ENCODE assay signal across 8 cellular contexts in the genomic region with DNA sequence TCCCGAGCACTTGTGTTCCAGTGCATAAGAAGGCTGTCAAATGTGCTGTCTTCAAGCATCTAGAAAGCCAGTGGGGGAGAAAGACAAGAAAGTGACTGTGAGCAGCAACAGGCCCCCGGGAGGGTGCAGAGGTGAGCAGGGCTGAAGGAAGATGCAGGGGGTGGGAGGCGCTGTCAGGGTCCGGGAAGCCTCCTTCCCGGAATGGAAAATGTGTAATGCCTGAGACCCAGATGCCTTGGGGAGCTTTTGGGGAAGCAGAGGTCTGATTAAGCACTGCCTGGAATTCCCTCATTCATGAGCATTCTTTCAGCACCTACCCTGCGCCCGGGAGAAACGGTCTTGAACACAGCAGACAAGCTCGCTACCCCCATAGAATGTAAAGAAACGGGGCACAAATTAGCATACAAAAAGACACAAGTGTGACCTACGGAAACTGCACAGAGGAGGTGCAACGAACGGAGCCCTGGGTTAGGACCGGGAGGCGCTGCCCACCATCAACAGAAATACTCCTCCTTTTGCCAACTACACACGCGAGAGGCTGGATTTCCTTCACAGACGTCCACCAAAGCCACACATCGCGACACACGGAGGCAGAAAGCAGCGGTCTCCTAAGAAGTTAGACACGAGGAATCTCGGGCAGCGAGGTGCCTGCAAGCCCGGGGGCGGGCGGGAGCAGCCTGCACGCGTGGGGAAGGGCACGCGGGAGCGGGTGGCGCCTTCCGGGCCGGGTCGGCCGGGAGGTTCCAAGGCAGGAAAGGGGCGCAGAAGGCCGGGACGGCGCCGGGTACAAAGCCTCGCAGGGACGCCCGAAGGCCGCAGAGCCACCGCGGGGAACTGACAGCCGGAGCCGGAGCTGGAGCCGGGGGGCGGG. TPM values are rescaled to one million over a fixed set of nuclear protein-coding genes. Genes with fewer than 3 reads are reported as not detected.
DNase-seq lines count a peak whose midpoint lies in the region; ATAC-seq and TF ChIP-seq lines count a peak whose summit lies in the region.

No MANE protein-coding gene starts in this region.

- DNase-seq in activated CD4-positive, CD25-positive, alpha-beta regulatory T cell treated with anti-CD3 and anti-CD28 coated beads, Interleukin-2, amount 50 U/mL, for 72 hours = peak; percentile 47
- peak; percentile 17 for DNase-seq in T-helper 2 cell treated with Interferon-gamma antibody and Interleukin-4, amounts not matched to agents 5 μg/mL and 100 μg/mL, for 36 hours (ENCODE audit: low spot score)
- DNase-seq in dedifferentiated amniotic fluid mesenchymal stem cell (ENCODE audit: extremely low spot score) (peak; percentile 48), lower leg skin (ENCODE audit: low spot score in 2 of 2) (no peak), T1000 (lab: John Stamatoyannopoulos, UW) (no peak), NCI-H1436 (lab: John Stamatoyannopoulos, UW) (no peak)
- DNase-seq in stimulated activated naive CD4-positive, alpha-beta T cell treated with Interleukin-2 at 50 U/mL for 16 hours (lab: John Stamatoyannopoulos, UW) = peak; percentile 44

- intact Hi-C loops in lower leg skin (cut with DNase I; ENCODE audit: low total_unique reads) = no loop called here

- no peaks in the 10 kb centered on the region for H3K27me3 Mint-ChIP-seq in T-helper 2 cell treated with Interferon-gamma antibody and Interleukin-4, amounts not matched to agents 5 μg/mL and 100 μg/mL, for 36 hours (ENCODE audit: low read depth)

- peak overlapping the region; percentile 84 for H3K27ac Mint-ChIP-seq in T-helper 2 cell treated with Interferon-gamma antibody and Interleukin-4, amounts not matched to agents 5 μg/mL and 100 μg/mL, for 36 hours

- H3K4me3 ChIP-seq in lower leg skin (ENCODE audit: low read depth, poor library complexity, severe bottlenecking) = peak overlapping the region; percentile 54

- H3K4me3 Mint-ChIP-seq in T-helper 2 cell treated with Interferon-gamma antibody and Interleukin-4, amounts not matched to agents 5 μg/mL and 100 μg/mL, for 36 hours = peak overlapping the region; percentile 84

- TF ChIP-seq POLR2A in lower leg skin (IDR thresholded peaks at IDR 0.05) = no peak

- peaks cover 8% of the 10 kb centered on the region for H3K36me3 Mint-ChIP-seq in T-helper 2 cell treated with Interferon-gamma antibody and Interleukin-4, amounts not matched to agents 5 μg/mL and 100 μg/mL, for 36 hours (ENCODE audit: low read depth)

- peaks cover 16% of the 10 kb centered on the region for H3K4me1 Mint-ChIP-seq in T-helper 2 cell treated with Interferon-gamma antibody and Interleukin-4, amounts not matched to agents 5 μg/mL and 100 μg/mL, for 36 hours (ENCODE audit: low read depth)

- no peak for ATAC-seq in activated CD4-positive, CD25-positive, alpha-beta regulatory T cell treated with anti-CD3 and anti-CD28 coated beads, Interleukin-2, amount 50 U/mL, for 24 hours

- H3K9me3 Mint-ChIP-seq in T-helper 2 cell treated with Interferon-gamma antibody and Interleukin-4, amounts not matched to agents 5 μg/mL and 100 μg/mL, for 36 hours = no peaks in the 10 kb centered on the region

- 9 to 12% methylated on average over 31 to 48 of the region's 53 CpGs for WGBS in lower leg skin, 2 donors

- no peak for TF ChIP-seq CTCF in lower leg skin (IDR thresholded peaks at IDR 0.05)

RNA-seq across cellular contexts. Expression of a gene that starts 1.1 kb away (rescaled TPM):
- total RNA-seq in lower leg skin = 10 to 100 TPM; 11.2 to 24.5 (median 18.2) TPM

RNA-seq across cellular contexts. Expression of a gene that starts 54.5 kb away (rescaled TPM):
- total RNA-seq in lower leg skin = 10 to 100 TPM in 2 of 4 donors, 1 to 10 TPM in 2; 4.2 to 12.0 (median 10.0) TPM

Comparison
In these comparisons a context has a peak if more than half of its experiments do, and no peak if none do; other contexts are left out.
1. DNase-seq: peak in activated CD4-positive, CD25-positive, alpha-beta regulatory T cell treated with anti-CD3 and anti-CD28 coated beads, Interleukin-2, amount 50 U/mL, for 72 hours (single experiment), T-helper 2 cell treated with Interferon-gamma antibody and Interleukin-4, amounts not matched to agents 5 μg/mL and 100 μg/mL, for 36 hours (single experiment), dedifferentiated amniotic fluid mesenchymal stem cell (single experiment) and stimulated activated naive CD4-positive, alpha-beta T cell treated with Interleukin-2 at 50 U/mL for 16 hours (single experiment); none in lower leg skin (0 of 2), T1000 (single experiment) and NCI-H1436 (single experiment).